11 cellular contexts compared by ENCODE assay signal in the genomic region with DNA sequence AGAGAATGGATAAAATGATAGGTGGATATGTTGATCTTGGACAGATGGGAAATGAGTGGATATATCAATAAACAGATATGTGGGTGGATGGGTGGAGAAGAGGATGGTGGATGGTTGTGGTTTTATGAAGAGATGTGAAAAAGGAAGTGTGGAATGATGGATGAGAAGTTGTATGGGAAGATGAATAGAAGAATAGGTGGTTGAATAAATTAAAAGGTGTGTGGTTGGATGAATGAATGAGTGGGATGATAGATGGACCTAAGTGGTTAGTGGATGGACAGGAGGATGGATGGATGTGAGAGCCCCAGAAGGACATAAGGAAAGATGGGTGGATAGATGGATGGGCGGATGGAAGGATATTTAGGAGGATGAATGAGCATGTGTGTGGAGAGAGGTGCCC. TPM values are rescaled to one million over a fixed set of nuclear protein-coding genes. Genes with fewer than 3 reads are reported as not detected.
A peak's percentile ranks its signal among the peaks of the same experiment; 100 is the strongest.
DNase-seq lines count a peak whose midpoint lies in the region; ATAC-seq, FAIRE-seq and TF ChIP-seq lines count a peak whose summit lies in the region.
"Had no signal": no experiment of that assay in that cellular context is flagged by ENCODE, and none has a peak within 500 bp of the region (broad histone marks: within the 10 kb centered on the region; RNA-seq: fewer than 3 reads in every experiment).

No MANE protein-coding gene starts in this region.

- POLR2A ChIA-PET in AG04450 (lab: Yijun Ruan, JAX) (interaction anchor here (0.6 to 2.6 kb wide), 7 partner anchors 12 to 211 kb away, joined by 3 to 13 read pairs (median 6); no protein-coding TSS in a partner anchor), MCF 10A (lab: Yijun Ruan, JAX) (interaction anchor here (0.6 to 5.0 kb wide), 15 partner anchors 21 to 671 kb away, joined by 3 to 75 read pairs (median 6); a partner anchor contains a TSS)
- POLR2A ChIA-PET in naive thymus-derived CD4-positive, alpha-beta T cell (lab: Charles Lee) = interaction anchor here (0.8 to 6.8 kb wide), 18 partner anchors 14 to 139 kb away, joined by 3 to 185 read pairs (median 12); no protein-coding TSS in a partner anchor

- ATAC-seq in naive thymus-derived CD4-positive, alpha-beta T cell = no peak
- ATAC-seq in pancreas = no peak
- no peak for ATAC-seq in HG03045 (IDR thresholded peaks at IDR 0.05; ENCODE audit: unreplicated experiment)

- TF ChIP-seq CTCF in AG04450 (IDR thresholded peaks at IDR 0.05; ENCODE audit: low read depth, low read length) (no peak), MCF 10A (IDR thresholded peaks at IDR 0.05; ENCODE audit: unreplicated experiment) (no peak), pancreas (IDR thresholded peaks at IDR 0.05) (no peak)

- H3K36me3 ChIP-seq in HUES48 (ENCODE audit: control insufficient read depth, insufficient read depth, low read length) (no peaks in the 10 kb centered on the region), pancreas (no peaks in the 10 kb centered on the region)
- peaks cover 0 to 11% (median 0%) of the 10 kb centered on the region in 3 experiments for H3K36me3 ChIP-seq in naive thymus-derived CD4-positive, alpha-beta T cell (ENCODE audit: control insufficient read depth in 2 of 3, insufficient read depth in 3 of 3, low read length in 3 of 3)
- H3K36me3 ChIP-seq: brain microvascular endothelial cell had no signal

- H3K4me3 ChIP-seq in AG04450 (ENCODE audit: low read depth, low read length) (peak overlapping the region; percentile 98), HUES48 (ENCODE audit: low read depth, low read length) (peak overlapping the region; percentile 78; the same call in 1 of the 2 replicates), pancreas (peak overlapping the region in 2 of 4 donors; percentile 90 to 92)
- H3K4me3 ChIP-seq in naive thymus-derived CD4-positive, alpha-beta T cell (ENCODE audit: low read length) = peak overlapping the region; percentile 97

- H3K4me1 ChIP-seq in HUES48 (ENCODE audit: control insufficient read depth, insufficient read depth, low read length) = peaks cover 12% of the 10 kb centered on the region
- peaks cover 24 to 27% of the 10 kb centered on the region in 2 donors for H3K4me1 ChIP-seq in naive thymus-derived CD4-positive, alpha-beta T cell (ENCODE audit: control insufficient read depth in 2 of 2, insufficient read depth in 2 of 2, low read length in 2 of 2)
- H3K4me1 ChIP-seq in pancreas = peaks cover 0 to 28% (median 7%) of the 10 kb centered on the region in 3 donors

- intact Hi-C loops in MCF 10A (cut with micrococcal nuclease) (loop anchor here (2.0 kb wide), 1 partner anchor 77 kb away; no protein-coding TSS in a partner anchor), pancreas (cut with DNase I) (loop anchor here in 1 of 3 donors (10.0 kb wide), 1 partner anchor 133 kb away; no protein-coding TSS in a partner anchor)
- intact Hi-C loops in naive thymus-derived CD4-positive, alpha-beta T cell (cut with micrococcal nuclease) = loop anchor here (1.0 to 2.0 kb wide), 4 partner anchors 8 to 99 kb away; no protein-coding TSS in a partner anchor

- H3K9ac ChIP-seq in HUES48 (ENCODE audit: low read depth, low read length) = 0 out of 2 replicates have a peak overlapping the region, but pooled peaks have one; percentile 71

- CTCF ChIA-PET in AG04450 (lab: Charles Lee) = interaction anchor here (0.6 to 1.1 kb wide), 3 partner anchors 38 to 254 kb away, joined by 3 to 4 read pairs (median 3); no protein-coding TSS in a partner anchor
- CTCF ChIA-PET in MCF 10A (lab: Yijun Ruan, JAX) = interaction anchor here (0.6 to 2.6 kb wide), 6 partner anchors 21 to 134 kb away, joined by 3 to 9 read pairs (median 4); no protein-coding TSS in a partner anchor
- CTCF ChIA-PET in naive thymus-derived CD4-positive, alpha-beta T cell (lab: Charles Lee) = interaction anchor here (1.0 to 5.7 kb wide), 3 partner anchors 28 to 137 kb away, joined by 5 to 33 read pairs (median 5); no protein-coding TSS in a partner anchor

- TF ChIP-seq POLR2A in GM12892 (IDR thresholded peaks at IDR 0.05; ENCODE audit: low read depth, low read length) = no peak

- no peaks in the 10 kb centered on the region; the same call in 1 of the 2 replicates for H3K9me3 ChIP-seq in AG04450 (ENCODE audit: control insufficient read depth, insufficient read depth, low read length)
- no peaks in the 10 kb centered on the region for H3K9me3 ChIP-seq in HUES48 (ENCODE audit: control insufficient read depth, insufficient read depth, low read length)
- H3K9me3 ChIP-seq in naive thymus-derived CD4-positive, alpha-beta T cell (ENCODE audit: control insufficient read depth in 2 of 3, low read length in 3 of 3) = no peaks in the 10 kb centered on the region
- no peaks in the 10 kb centered on the region for H3K9me3 ChIP-seq in pancreas

- DNase-seq in AG04450 (ENCODE audit: low read depth, low spot score) (no peak), MCF 10A (ENCODE audit: unreplicated experiment) (no peak), pancreas (no peak), AG08395 (ENCODE audit: low spot score) (no peak), GM12892 (ENCODE audit: insufficient read length) (no peak)
- no peak for DNase-seq in naive thymus-derived CD4-positive, alpha-beta T cell
- DNase-seq: brain microvascular endothelial cell, NCI-H1930, small intestine had no signal

- peaks cover 27% of the 10 kb centered on the region for H3K4me1 Mint-ChIP-seq in MCF 10A (ENCODE audit: insufficient read depth, unreplicated experiment)
- peaks cover 35 to 57% (median 46%) of the 10 kb centered on the region in 7 donors for H3K4me1 Mint-ChIP-seq in naive thymus-derived CD4-positive, alpha-beta T cell

- peak overlapping the region; percentile 98 for H3K4me3 Mint-ChIP-seq in MCF 10A (ENCODE audit: unreplicated experiment)
- H3K4me3 Mint-ChIP-seq in naive thymus-derived CD4-positive, alpha-beta T cell = peak overlapping the region; percentile 90 to 100 (median 96)

- H3K27ac ChIP-seq in AG04450 (ENCODE audit: low read depth, low read length) (peak overlapping the region; percentile 47), HUES48 (ENCODE audit: low read depth, low read length) (no peak overlapping the region), pancreas (peak overlapping the region in 2 of 4 donors; percentile 92 to 95)
- H3K27ac ChIP-seq in naive thymus-derived CD4-positive, alpha-beta T cell (ENCODE audit: low read depth, low read length) = peak overlapping the region; percentile 88

- H3K27me3 ChIP-seq in AG04450 (ENCODE audit: control insufficient read depth, insufficient read depth, low read length) = no peaks in the 10 kb centered on the region
- H3K27me3 ChIP-seq in HUES48 (ENCODE audit: control insufficient read depth, insufficient read depth, low read length) = peaks cover 41% of the 10 kb centered on the region
- H3K27me3 ChIP-seq in naive thymus-derived CD4-positive, alpha-beta T cell (ENCODE audit: control insufficient read depth in 2 of 2, insufficient read depth in 2 of 2, low read length in 2 of 2) = no peaks in the 10 kb centered on the region
- no peaks in the 10 kb centered on the region for H3K27me3 ChIP-seq in pancreas
- H3K27me3 ChIP-seq: brain microvascular endothelial cell had no signal

- no peaks in the 10 kb centered on the region for H3K36me3 Mint-ChIP-seq in MCF 10A (ENCODE audit: insufficient read depth, unreplicated experiment)
- peaks cover 0 to 31% (median 3%) of the 10 kb centered on the region in 5 donors for H3K36me3 Mint-ChIP-seq in naive thymus-derived CD4-positive, alpha-beta T cell

- FAIRE-seq in pancreas (lab: Jason Lieb, UNC) = no peak
- FAIRE-seq in GM12892 (lab: Jason Lieb, UNC) = no peak
- FAIRE-seq: small intestine had no signal

- no TSS peak for BruUV-seq in MCF 10A (replicated peaks; lab: Mats Ljungman, UMichigan)

- H3K9me3 Mint-ChIP-seq in MCF 10A (ENCODE audit: unreplicated experiment) = no peaks in the 10 kb centered on the region
- peaks cover 0 to 1% (median 0%) of the 10 kb centered on the region in 11 donors for H3K9me3 Mint-ChIP-seq in naive thymus-derived CD4-positive, alpha-beta T cell

- H3K27me3 Mint-ChIP-seq in MCF 10A (ENCODE audit: insufficient read depth, unreplicated experiment) = no peaks in the 10 kb centered on the region
- H3K27me3 Mint-ChIP-seq in naive thymus-derived CD4-positive, alpha-beta T cell = peaks cover 0 to 13% (median 0%) of the 10 kb centered on the region in 5 donors

- H3K27ac Mint-ChIP-seq in MCF 10A (ENCODE audit: low read depth, unreplicated experiment) = no peak overlapping the region
- H3K27ac Mint-ChIP-seq in naive thymus-derived CD4-positive, alpha-beta T cell = peak overlapping the region; percentile 79 to 100 (median 95)

- 77 to 94% methylated on average over 1 of the region's 1 CpG for WGBS in pancreas, 2 donors

RNA-seq across cellular contexts. Expression of a gene that starts 0.9 kb away (rescaled TPM):
- polyA plus RNA-seq in AG04450 (2011; rRNA removed) = 1,799 and 1,817 TPM in 2 replicates
- 2,797 and 2,845 TPM in 2 replicates for polyA minus RNA-seq in AG04450 (2011; rRNA and poly(A)+ RNA removed)
- 323 and 446 TPM in 2 replicates for total RNA-seq in MCF 10A (2022)
- total RNA-seq in naive thymus-derived CD4-positive, alpha-beta T cell = 1,000 to 10,000 TPM in 1 of 5 experiments, 100 to 1,000 TPM in 4; 369 to 1,223 (median 784) TPM
- polyA plus RNA-seq in naive thymus-derived CD4-positive, alpha-beta T cell = 100 to 1,000 TPM; 332 to 372 TPM
- total RNA-seq in pancreas = 100 to 1,000 TPM; 343 to 677 (median 391) TPM
- 100 to 1,000 TPM; 133 TPM for polyA plus RNA-seq in pancreas
- polyA plus RNA-seq in GM12892 (2012; ENCODE audit: missing spikeins) = 449 TPM
